ENCODE assay signal across 8 cellular contexts in the genomic region with DNA sequence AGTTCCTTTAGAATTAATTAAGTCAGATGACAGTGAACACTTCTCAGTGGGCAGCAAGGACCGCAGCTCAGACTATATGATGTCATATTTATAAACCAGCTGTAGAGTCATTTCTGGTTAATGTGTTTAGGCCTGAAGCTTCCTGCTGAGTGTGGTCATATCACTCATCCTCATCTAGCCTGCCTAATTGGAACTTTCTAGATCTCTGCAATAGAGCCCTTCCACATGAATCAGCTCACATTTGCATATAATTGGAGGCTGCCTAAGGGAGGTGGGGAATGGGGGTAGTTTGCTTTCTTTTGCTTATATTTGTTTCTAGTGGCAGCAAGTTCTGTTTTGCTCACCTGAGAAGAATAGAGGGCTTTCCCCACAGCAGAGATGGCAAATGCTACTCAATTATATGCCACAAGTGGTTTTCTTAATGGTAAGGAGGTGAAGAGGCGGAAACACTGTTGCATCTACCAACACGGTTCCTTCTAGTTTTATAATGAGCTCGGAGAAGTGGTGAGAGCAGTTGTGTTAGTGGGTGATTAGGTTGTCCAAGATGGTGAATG.
DNase-seq lines count a peak whose midpoint lies in the region; ATAC-seq and TF ChIP-seq lines count a peak whose summit lies in the region.

No MANE protein-coding gene starts in this region.

- H3K4me1 ChIP-seq in BE2C, result peaks cover 6% of the 10 kb centered on the region

- peak overlapping the region; percentile 79 for H3K27ac Mint-ChIP-seq in stimulated activated memory B cell treated with anti-CD40 and anti-IgM and Interleukin-4, amounts not matched to agents 10 μg/mL and 1 μg/mL and 100 μg/mL, for 72 hours

- in situ Hi-C loops in astrocyte of the cerebellum (cut with HindIII; ENCODE audit: low sequenced_read_pairs), result no loop called here

- H3K4me3 ChIP-seq in BE2C (ENCODE audit: low read depth, low read length) (no peak overlapping the region), astrocyte of the cerebellum (ENCODE audit: low read depth, low read length) (no peak overlapping the region)

- no peak for TF ChIP-seq CTCF in BE2C (IDR thresholded peaks at IDR 0.05; ENCODE audit: low read depth, low read length)
- no peak for TF ChIP-seq CTCF in astrocyte of the cerebellum (IDR thresholded peaks at IDR 0.05; ENCODE audit: low read depth, low read length, missing control alignments)

- ATAC-seq in GM19324 (IDR thresholded peaks at IDR 0.05; ENCODE audit: low FRiP score, unreplicated experiment), result peak; percentile 60
- peak; percentile 78 for ATAC-seq in HG03439 (IDR thresholded peaks at IDR 0.05; ENCODE audit: unreplicated experiment)
- peak; percentile 84 for ATAC-seq in stimulated activated memory B cell treated with anti-CD40 and anti-IgM and Interleukin-4, amounts not matched to agents 10 μg/mL and 1 μg/mL and 100 μg/mL, for 72 hours

- peaks cover 55% of the 10 kb centered on the region for H3K4me1 Mint-ChIP-seq in stimulated activated memory B cell treated with anti-CD40 and anti-IgM and Interleukin-4, amounts not matched to agents 10 μg/mL and 1 μg/mL and 100 μg/mL, for 72 hours

- H3K9me3 ChIP-seq in BE2C, result no peaks in the 10 kb centered on the region

- H3K27me3 ChIP-seq in BE2C, result no peaks in the 10 kb centered on the region

- DNase-seq in BE2C (peak; percentile 15), astrocyte of the cerebellum (ENCODE audit: low read depth) (peak; percentile 96), NCI-H82 (lab: John Stamatoyannopoulos, UW) (no peak), SIG-M5 treated with dmso at 0.1 percent for 504 hours (lab: John Stamatoyannopoulos, UW; ENCODE audit: unreplicated experiment) (no peak), NCI-H1694 (lab: John Stamatoyannopoulos, UW) (no peak)

- peaks cover 20% of the 10 kb centered on the region for H3K36me3 ChIP-seq in BE2C

- H3K36me3 Mint-ChIP-seq in stimulated activated memory B cell treated with anti-CD40 and anti-IgM and Interleukin-4, amounts not matched to agents 10 μg/mL and 1 μg/mL and 100 μg/mL, for 72 hours, result peaks cover 50% of the 10 kb centered on the region

- no peaks in the 10 kb centered on the region for H3K9me3 Mint-ChIP-seq in stimulated activated memory B cell treated with anti-CD40 and anti-IgM and Interleukin-4, amounts not matched to agents 10 μg/mL and 1 μg/mL and 100 μg/mL, for 72 hours

- no peak overlapping the region for H3K4me3 Mint-ChIP-seq in stimulated activated memory B cell treated with anti-CD40 and anti-IgM and Interleukin-4, amounts not matched to agents 10 μg/mL and 1 μg/mL and 100 μg/mL, for 72 hours

- no peaks in the 10 kb centered on the region for H3K27me3 Mint-ChIP-seq in stimulated activated memory B cell treated with anti-CD40 and anti-IgM and Interleukin-4, amounts not matched to agents 10 μg/mL and 1 μg/mL and 100 μg/mL, for 72 hours

Comparison
In these comparisons a context has a peak if more than half of its experiments do, and no peak if none do; other contexts are left out.
1. DNase-seq: peak in BE2C (single experiment) and astrocyte of the cerebellum (single experiment); none in NCI-H82 (single experiment), SIG-M5 treated with dmso at 0.1 percent for 504 hours (single experiment) and NCI-H1694 (single experiment).
2. Peak in every context shown above with its lines, with median percentiles within 50 percentile points of each other: ATAC-seq.